Comparison of ENCODE assay signal across 11 cellular contexts in genomic region chr1:231423648-231424047, GRCh38. TPM values are rescaled to one million over a fixed set of nuclear protein-coding genes. Genes with fewer than 3 reads are reported as not detected.
A peak's percentile ranks its signal among the peaks of the same experiment; 100 is the strongest.
DNase-seq lines count a peak whose midpoint lies in the region; ATAC-seq and TF ChIP-seq lines count a peak whose summit lies in the region.
"Had no signal": no experiment of that assay in that cellular context is flagged by ENCODE, and none has a peak within 500 bp of the region (broad histone marks: within the 10 kb centered on the region; RNA-seq: fewer than 3 reads in every experiment).

No MANE protein-coding gene starts in this region.

- ATAC-seq in CD4-positive, CD25-positive, alpha-beta regulatory T cell (ENCODE audit: low read depth in 2 of 2), result no peak
- ATAC-seq in T-cell (replicated peaks in 1 of 4) (no peak), GM21381 (IDR thresholded peaks at IDR 0.05; ENCODE audit: unreplicated experiment) (no peak)

- no peak overlapping the region for H3K27ac ChIP-seq in CD4-positive, CD25-positive, alpha-beta regulatory T cell (ENCODE audit: insufficient read depth, low read length, poor library complexity, severe bottlenecking)
- H3K27ac ChIP-seq in mucosa of rectum (ENCODE audit: low read depth in 2 of 2, low read length in 2 of 2), result no peak overlapping the region
- H3K27ac ChIP-seq: SJCRH30 had no signal

- no peaks in the 10 kb centered on the region for H3K9me3 ChIP-seq in CD4-positive, CD25-positive, alpha-beta regulatory T cell (ENCODE audit: control insufficient read depth in 2 of 2, low read length in 2 of 2)
- H3K9me3 ChIP-seq in mucosa of rectum (ENCODE audit: control insufficient read depth in 2 of 2, low read length in 2 of 2), result no peaks in the 10 kb centered on the region
- H3K9me3 ChIP-seq: SJCRH30 had no signal

- peak overlapping the region in 3 of 4 donors; percentile 85 to 93 (median 90) for H3K4me3 Mint-ChIP-seq in CD4-positive, CD25-positive, alpha-beta regulatory T cell
- peak overlapping the region; percentile 21 to 90 (median 78) for H3K4me3 Mint-ChIP-seq in T-cell

- no peak for TF ChIP-seq CTCF in foreskin fibroblast (IDR thresholded peaks at IDR 0.05; ENCODE audit: low read depth, low read length)
- no peak for TF ChIP-seq CTCF in GM13976 (IDR thresholded peaks at IDR 0.05; ENCODE audit: borderline replicate concordance, control extremely low read depth, extremely low read depth, insufficient read depth, missing control alignments)

- peaks cover 13 to 31% (median 22%) of the 10 kb centered on the region in 4 donors for H3K4me1 Mint-ChIP-seq in CD4-positive, CD25-positive, alpha-beta regulatory T cell
- peaks cover 28 to 33% (median 28%) of the 10 kb centered on the region in 3 donors for H3K4me1 Mint-ChIP-seq in T-cell

- H3K27me3 Mint-ChIP-seq in CD4-positive, CD25-positive, alpha-beta regulatory T cell, result peaks cover 32% of the 10 kb centered on the region
- no peaks in the 10 kb centered on the region for H3K27me3 Mint-ChIP-seq in T-cell

- H3K4me1 ChIP-seq in CD4-positive, CD25-positive, alpha-beta regulatory T cell (ENCODE audit: control insufficient read depth, insufficient read depth, low read length, poor library complexity, severe bottlenecking), result peaks cover 29% of the 10 kb centered on the region
- H3K4me1 ChIP-seq in mucosa of rectum (ENCODE audit: control insufficient read depth in 2 of 2, insufficient read depth in 2 of 2, low read length in 2 of 2), result peaks cover 6 to 17% of the 10 kb centered on the region in 2 donors

- in situ Hi-C loops in GM13976 (cut with MboI; ENCODE audit: low sequenced_read_pairs, unreplicated experiment), result no loop called here

- H3K27ac Mint-ChIP-seq in CD4-positive, CD25-positive, alpha-beta regulatory T cell, result peak overlapping the region in 1 of 3 donors; percentile 87
- H3K27ac Mint-ChIP-seq in T-cell, result no peak overlapping the region

- H3K27me3 ChIP-seq in CD4-positive, CD25-positive, alpha-beta regulatory T cell (ENCODE audit: control insufficient read depth, insufficient read depth, low read length), result no peaks in the 10 kb centered on the region
- no peaks in the 10 kb centered on the region for H3K27me3 ChIP-seq in mucosa of rectum (ENCODE audit: control insufficient read depth in 2 of 2, insufficient read depth in 2 of 2, low read length in 2 of 2)
- H3K27me3 ChIP-seq: SJCRH30 had no signal

- H3K36me3 Mint-ChIP-seq in CD4-positive, CD25-positive, alpha-beta regulatory T cell, result no peaks in the 10 kb centered on the region
- peaks cover 5% of the 10 kb centered on the region for H3K36me3 Mint-ChIP-seq in T-cell

- no peaks in the 10 kb centered on the region for H3K36me3 ChIP-seq in CD4-positive, CD25-positive, alpha-beta regulatory T cell (ENCODE audit: control insufficient read depth, insufficient read depth, low read length)
- no peaks in the 10 kb centered on the region for H3K36me3 ChIP-seq in mucosa of rectum (ENCODE audit: control insufficient read depth in 2 of 2, insufficient read depth in 2 of 2, low read length in 2 of 2)
- H3K36me3 ChIP-seq: SJCRH30 had no signal

- CTCF ChIA-PET in T-cell (lab: Charles Lee), result interaction anchor here (0.6 kb wide), 2 partner anchors 21 to 66 kb away, joined by 3 read pairs; no protein-coding TSS in a partner anchor

- no peak overlapping the region for H3K4me3 ChIP-seq in CD4-positive, CD25-positive, alpha-beta regulatory T cell (ENCODE audit: low read depth, low read length)
- H3K4me3 ChIP-seq in mucosa of rectum (ENCODE audit: low read length in 2 of 2), result peak overlapping the region; percentile 87 to 89
- no peak overlapping the region for H3K4me3 ChIP-seq in foreskin fibroblast (ENCODE audit: low read depth in 1 of 2, low read length in 2 of 2)

- no peaks in the 10 kb centered on the region for H3K9me3 Mint-ChIP-seq in CD4-positive, CD25-positive, alpha-beta regulatory T cell
- no peaks in the 10 kb centered on the region for H3K9me3 Mint-ChIP-seq in T-cell

- H3K9ac ChIP-seq in mucosa of rectum (ENCODE audit: low read depth in 1 of 2, low read length in 2 of 2), result no peak overlapping the region

- DNase-seq in CD4-positive, CD25-positive, alpha-beta regulatory T cell, result no peak
- DNase-seq in HT-29 (ENCODE audit: low spot score), result peak; percentile 45
- no peak for DNase-seq in T-cell
- DNase-seq in effector CD8-positive, alpha-beta T cell (lab: John Stamatoyannopoulos, UW), result no peak
- no peak for DNase-seq in foreskin fibroblast
- no peak for DNase-seq in GM13976 (ENCODE audit: low spot score)
- DNase-seq: DND-41, MV-4-11, SJCRH30 had no signal

- POLR2A ChIA-PET in T-cell (lab: Charles Lee), result interaction anchor here (0.6 to 0.7 kb wide), 2 partner anchors 55 to 1620 kb away, joined by 3 read pairs; no protein-coding TSS in a partner anchor

RNA-seq across cellular contexts. Expression of gene EGLN1, which starts 1.6 kb away (rescaled TPM):
- total RNA-seq in CD4-positive, CD25-positive, alpha-beta regulatory T cell, result 18.4 TPM
- 10 to 100 TPM; 20.7 to 31.6 (median 24.2) TPM for polyA plus RNA-seq in CD4-positive, CD25-positive, alpha-beta regulatory T cell
- total RNA-seq in HT-29 (2014; rRNA removed; shearing (Covaris generic)), result 21.1 and 21.8 TPM in 2 replicates
- 10 to 100 TPM; 13.9 to 20.8 (median 18.5) TPM for total RNA-seq in T-cell

Comparison
In these comparisons a context has a peak if more than half of its experiments do, and no peak if none do; other contexts are left out.
1. H3K4me3 ChIP-seq: peak in mucosa of rectum (2 of 2); none in CD4-positive, CD25-positive, alpha-beta regulatory T cell (single experiment) and foreskin fibroblast (0 of 2).